Comparison of ENCODE assay signal across 8 cellular contexts in the genomic region with DNA sequence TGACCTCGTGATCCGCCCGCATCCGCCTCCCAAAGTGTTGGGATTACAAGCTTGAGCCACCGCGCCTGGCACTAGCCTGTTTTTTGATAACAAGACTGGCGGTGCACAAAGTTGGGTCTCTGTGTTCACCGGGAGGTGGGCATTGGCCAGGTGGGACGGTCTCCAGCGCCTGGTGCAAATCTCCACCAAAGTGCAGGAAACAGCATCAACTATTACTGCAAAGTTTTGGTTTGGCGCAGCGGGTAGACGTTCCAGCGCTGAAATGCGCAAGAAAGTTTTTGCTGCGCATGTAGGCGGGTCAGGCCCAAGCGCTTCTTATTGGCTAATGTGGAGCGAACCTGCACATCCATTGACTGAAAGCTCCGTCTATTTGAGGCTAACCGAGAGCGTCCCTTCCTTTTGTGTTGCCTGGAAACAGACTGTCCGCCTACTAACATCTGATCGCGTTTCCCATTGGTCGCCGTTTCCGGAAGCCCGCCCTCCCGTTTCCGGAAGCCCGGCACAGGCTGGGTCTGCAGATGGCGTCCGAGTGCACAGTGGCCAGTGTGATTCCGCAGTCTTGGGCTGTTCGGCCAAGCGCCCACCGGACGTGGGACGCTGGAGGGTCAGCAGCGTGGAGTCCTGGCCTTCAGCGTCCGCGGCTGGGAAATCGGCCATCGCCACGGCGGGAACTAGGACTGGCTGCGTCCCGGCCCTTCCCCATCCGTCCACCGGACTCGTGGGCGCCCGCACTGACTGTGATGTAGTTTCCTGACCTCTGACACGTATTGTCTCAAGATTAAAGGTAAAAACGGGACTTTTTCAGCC. TPM values are rescaled to one million over a fixed set of nuclear protein-coding genes. Genes with fewer than 3 reads are reported as not detected.
DNase-seq lines count a peak whose midpoint lies in the region; ATAC-seq and TF ChIP-seq lines count a peak whose summit lies in the region.

No MANE protein-coding gene starts in this region.

- peaks cover 52% of the 10 kb centered on the region for H3K4me1 Mint-ChIP-seq in activated B cell treated with CpG ODN at 0.5 μM for 24 hours
- H3K4me1 Mint-ChIP-seq in central memory CD8-positive, alpha-beta T cell: peaks cover 46% of the 10 kb centered on the region

- H3K36me3 Mint-ChIP-seq in activated B cell treated with CpG ODN at 0.5 μM for 24 hours (ENCODE audit: low read depth): peaks cover 31% of the 10 kb centered on the region
- H3K36me3 Mint-ChIP-seq in central memory CD8-positive, alpha-beta T cell (ENCODE audit: insufficient read depth): peaks cover 9% of the 10 kb centered on the region

- H3K9me3 Mint-ChIP-seq in activated B cell treated with CpG ODN at 0.5 μM for 24 hours: peaks cover 5% of the 10 kb centered on the region
- no peaks in the 10 kb centered on the region for H3K9me3 Mint-ChIP-seq in central memory CD8-positive, alpha-beta T cell

- TF ChIP-seq CTCF in activated B cell treated with CpG ODN at 0.5 μM for 24 hours (IDR thresholded peaks at IDR 0.05): no peak

- POLR2A ChIA-PET in activated B cell treated with CpG ODN at 0.5 μM for 24 hours (lab: Charles Lee): interaction anchor here (0.6 to 3.4 kb wide), 12 partner anchors 17 to 652 kb away, joined by 4 to 23 read pairs (median 8); partner anchors contain the start of genes ZFP30, ZNF420, ZNF527 and ZNF540

- H3K4me3 Mint-ChIP-seq in activated B cell treated with CpG ODN at 0.5 μM for 24 hours: peak overlapping the region; percentile 98
- H3K4me3 Mint-ChIP-seq in central memory CD8-positive, alpha-beta T cell: peak overlapping the region; percentile 96

- CTCF ChIA-PET in activated B cell treated with CpG ODN at 0.5 μM for 24 hours (lab: Charles Lee): no interaction called here

- peak overlapping the region; percentile 91 for H3K27ac Mint-ChIP-seq in activated B cell treated with CpG ODN at 0.5 μM for 24 hours
- H3K27ac Mint-ChIP-seq in central memory CD8-positive, alpha-beta T cell (ENCODE audit: low read depth): peak overlapping the region; percentile 97

- DNase-seq in AG08396 (ENCODE audit: low spot score) (peak; percentile 93), NCI-H2227 treated with DMSO at 0.1 percent for 48 hours (lab: John Stamatoyannopoulos, UW) (peak; percentile 100), activated B cell treated with CpG ODN at 0.5 μM for 24 hours (peak; percentile 90), iris pigment epithelial cell (ENCODE audit: low read depth) (peak; percentile 100)
- DNase-seq in central memory CD8-positive, alpha-beta T cell (ENCODE audit: low spot score in 2 of 2): peak; percentile 87 to 91
- DNase-seq in stimulated activated CD4-positive, alpha-beta T cell treated with anti-CD3 and anti-CD28 coated beads, Interleukin-12 subunit alpha, Interleukin-12 subunit beta, amount 100 ng/mL, for 24 hours (ENCODE audit: low read depth in 2 of 2): peak; percentile 84 to 85

- H3K27me3 Mint-ChIP-seq in activated B cell treated with CpG ODN at 0.5 μM for 24 hours: peaks cover 9% of the 10 kb centered on the region
- no peaks in the 10 kb centered on the region for H3K27me3 Mint-ChIP-seq in central memory CD8-positive, alpha-beta T cell

- intact Hi-C loops in activated B cell treated with CpG ODN at 0.5 μM for 24 hours (cut with micrococcal nuclease): loop anchor here (1.0 to 10.0 kb wide), 10 partner anchors 17 to 1573 kb away; partner anchors contain the start of genes IGFLR1, LIN37, PSENEN and U2AF1L4

- peak; percentile 97 for ATAC-seq in GM18907 (IDR thresholded peaks at IDR 0.05; ENCODE audit: unreplicated experiment)
- peak; percentile 99 for ATAC-seq in HG03159 (IDR thresholded peaks at IDR 0.05; ENCODE audit: unreplicated experiment)
- ATAC-seq in activated B cell treated with CpG ODN at 0.5 μM for 24 hours (ENCODE audit: low read depth): peak; percentile 95
- peak; percentile 98 for ATAC-seq in central memory CD8-positive, alpha-beta T cell (replicated peaks; ENCODE audit: extremely low read depth, poor library complexity, severe bottlenecking)

RNA-seq across cellular contexts. Expression of gene ZNF527, which starts 53.3 kb away (rescaled TPM):
- total RNA-seq in activated B cell treated with CpG ODN at 0.5 μM for 24 hours: 6.3 and 8.1 TPM in 2 replicates

Comparison
In these comparisons a context has a peak if more than half of its experiments do, and no peak if none do; other contexts are left out.
1. Peak in every context shown above with its lines: DNase-seq and ATAC-seq.